Comparison of ENCODE assay signal across 16 cellular contexts in the genomic region with DNA sequence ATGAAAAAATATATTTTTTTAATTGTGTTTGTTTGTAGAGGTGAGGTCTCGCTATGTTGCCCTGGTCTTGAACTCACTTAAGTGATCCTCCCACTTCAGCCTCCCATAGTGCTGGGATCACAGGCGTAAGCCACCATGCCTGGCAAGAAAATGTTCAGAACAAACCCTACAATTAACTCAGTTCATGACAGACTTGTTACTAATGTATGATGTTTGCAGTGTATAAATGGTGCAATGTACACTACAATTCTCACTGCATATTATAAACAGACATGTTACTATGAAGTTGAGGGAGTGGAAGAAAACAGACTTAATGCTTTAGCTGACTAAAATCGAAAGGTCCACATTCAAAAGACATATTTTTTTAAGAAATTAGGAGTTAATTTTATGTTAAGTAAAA. TPM values are rescaled to one million over a fixed set of nuclear protein-coding genes. Genes with fewer than 3 reads are reported as not detected.
A peak's percentile ranks its signal among the peaks of the same experiment; 100 is the strongest.
DNase-seq lines count a peak whose midpoint lies in the region; ATAC-seq, FAIRE-seq and TF ChIP-seq lines count a peak whose summit lies in the region.
"Had no signal": no experiment of that assay in that cellular context is flagged by ENCODE, and none has a peak within 500 bp of the region (broad histone marks: within the 10 kb centered on the region; RNA-seq: fewer than 3 reads in every experiment).

No MANE protein-coding gene starts in this region.

- in situ Hi-C loops in GM12878 (cut with MboI), result no loop called here

- no peak for DNase-seq in activated T-cell treated with anti-CD3 and anti-CD28 coated beads, Interleukin-2, amount 50 U/mL, for 24 hours
- DNase-seq in activated T-cell treated with anti-CD3 and anti-CD28 coated beads, Interleukin-2, amount 50 U/mL, for 1 hour, result no peak
- DNase-seq in HTR-8/SVneo (ENCODE audit: insufficient read length, low spot score) (no peak), GM12878 (ENCODE audit: low read depth, low spot score) (no peak), pons (ENCODE audit: low spot score) (peak; percentile 24), HCEC 1CT (no peak), heart right ventricle (no peak)
- DNase-seq: CD4-positive, alpha-beta T cell; DMS153; GDM1; NCI-H1417 treated with DMSO at 0.1 percent for 48 hours; NCI-H187 treated with DMSO at 0.1 percent for 48 hours; NCI-H345; NCI-H524 treated with DMSO at 0.1 percent for 48 hours had no signal

- WGBS in GM12878 (ENCODE audit: insufficient coverage, insufficient replicate concordance, low lambda C conversion rate, missing lambda C conversion rate), result 96% methylated on average over 3 of the region's 3 CpGs
- 96 to 97% methylated on average over 3 of the region's 3 CpGs for WGBS in heart right ventricle, 2 donors

- H3K27ac ChIP-seq in GM12878 (ENCODE audit: control insufficient read depth, insufficient read depth) (no peak overlapping the region), heart right ventricle (no peak overlapping the region)

- H3K4me3 ChIP-seq in GM12878 (no peak overlapping the region), heart right ventricle (no peak overlapping the region)

- no peak for TF ChIP-seq RAD21 in GM12878 (IDR thresholded peaks at IDR 0.05; ENCODE audit: insufficient read depth, low read depth, low read length)

- peaks cover 12% of the 10 kb centered on the region for H3K4me1 ChIP-seq in GM12878 (ENCODE audit: control insufficient read depth, insufficient read depth, low read length)
- peaks cover 0 to 66% (median 41%) of the 10 kb centered on the region in 9 donors for H3K4me1 ChIP-seq in heart right ventricle

- no peaks in the 10 kb centered on the region; the same call in 2 of the 3 replicates for H3K9me3 ChIP-seq in GM12878 (replicated peaks; ENCODE audit: control insufficient read depth, insufficient read depth, low read length)
- no peaks in the 10 kb centered on the region for H3K9me3 ChIP-seq in heart right ventricle

- no peaks in the 10 kb centered on the region for H3K27me3 ChIP-seq in GM12878 (replicated peaks in 1 of 2; ENCODE audit: control insufficient read depth in 2 of 2, insufficient read depth in 2 of 2, low read length in 1 of 2)
- no peaks in the 10 kb centered on the region for H3K27me3 ChIP-seq in heart right ventricle

- intact Hi-C loops in GM12878 (cut with micrococcal nuclease; ENCODE audit: unreplicated experiment), result no loop called here
- intact Hi-C loops in heart right ventricle (cut with DNase I), result no loop called here

- TF ChIP-seq POLR2A in GM12878 (IDR thresholded peaks at IDR 0.05; ENCODE audit: low read depth, low read length), result no peak

- no peaks in the 10 kb centered on the region for H4K20me1 ChIP-seq in GM12878 (ENCODE audit: control insufficient read depth, insufficient read depth)

- no peak for TF ChIP-seq CTCF in GM12878 (IDR thresholded peaks at IDR 0.05 in 2 of 3, conservative IDR thresholded peaks at IDR 0.05 in 1 of 3; ENCODE audit: control insufficient read depth in 2 of 3, extremely low read depth in 1 of 3, insufficient read depth in 1 of 3, low read depth in 3 of 3, low read length in 3 of 3)
- no peak for TF ChIP-seq CTCF in heart right ventricle (IDR thresholded peaks at IDR 0.05)

- no TSS peak for BruUV-seq in GM12878 (replicated peaks; lab: Mats Ljungman, UMichigan)

- no peak overlapping the region for H2AFZ ChIP-seq in GM12878 (ENCODE audit: control insufficient read depth, low read depth, low read length)

- FAIRE-seq in HTR-8/SVneo (lab: Jason Lieb, UNC) (peak; percentile 62), GM12878 (lab: Jason Lieb, UNC) (no peak)
- FAIRE-seq: A204.1 had no signal

- H3K27me3 Mint-ChIP-seq in activated T-cell treated with anti-CD3 and anti-CD28 coated beads, Interleukin-2, amount 50 U/mL, for 24 hours, result no peaks in the 10 kb centered on the region
- H3K27me3 Mint-ChIP-seq: CD4-positive, alpha-beta T cell had no signal

- RAD21 ChIA-PET in GM12878 (lab: Charles Lee; ENCODE audit: unreplicated experiment), result interaction anchor here (0.8 to 1.8 kb wide), 3 partner anchors 24 to 34 kb away, joined by 3 to 7 read pairs (median 3); no protein-coding TSS in a partner anchor

- POLR2A ChIA-PET in GM12878 (lab: Charles Lee), result no interaction called here

- H3K4me2 ChIP-seq in GM12878 (ENCODE audit: control insufficient read depth, insufficient read depth), result no peak overlapping the region

- no peak overlapping the region for H3K4me3 Mint-ChIP-seq in activated T-cell treated with anti-CD3 and anti-CD28 coated beads, Interleukin-2, amount 50 U/mL, for 24 hours
- H3K4me3 Mint-ChIP-seq: CD4-positive, alpha-beta T cell had no signal

- peaks cover 12% of the 10 kb centered on the region for H3K36me3 Mint-ChIP-seq in activated T-cell treated with anti-CD3 and anti-CD28 coated beads, Interleukin-2, amount 50 U/mL, for 24 hours (ENCODE audit: low read depth)

- peaks cover 80% of the 10 kb centered on the region for H3K4me1 Mint-ChIP-seq in activated T-cell treated with anti-CD3 and anti-CD28 coated beads, Interleukin-2, amount 50 U/mL, for 24 hours (ENCODE audit: low read depth)

- H3K79me2 ChIP-seq in GM12878 (ENCODE audit: control insufficient read depth, insufficient read depth, low read length), result peaks cover 19% of the 10 kb centered on the region

- TF ChIP-seq EP300 in GM12878 (IDR thresholded peaks at IDR 0.05; ENCODE audit: borderline replicate concordance in 1 of 2, control insufficient read depth in 1 of 2, low read depth in 2 of 2, low read length in 2 of 2), result no peak

- ATAC-seq in GM12878, result no peak
- ATAC-seq in heart right ventricle, result no peak
- no peak for ATAC-seq in GM19035 (IDR thresholded peaks at IDR 0.05; ENCODE audit: unreplicated experiment)

- peak overlapping the region; percentile 29 for H3K27ac Mint-ChIP-seq in activated T-cell treated with anti-CD3 and anti-CD28 coated beads, Interleukin-2, amount 50 U/mL, for 24 hours

- H3K9me3 Mint-ChIP-seq in activated T-cell treated with anti-CD3 and anti-CD28 coated beads, Interleukin-2, amount 50 U/mL, for 24 hours, result no peaks in the 10 kb centered on the region
- H3K9me3 Mint-ChIP-seq: CD4-positive, alpha-beta T cell had no signal

- H3K36me3 ChIP-seq in GM12878 (ENCODE audit: control insufficient read depth in 2 of 2, insufficient read depth in 2 of 2, low read length in 1 of 2), result no peaks in the 10 kb centered on the region
- no peaks in the 10 kb centered on the region for H3K36me3 ChIP-seq in heart right ventricle

- CTCF ChIA-PET in GM12878 (lab: Yijun Ruan, JAX), result interaction anchor here (0.8 to 2.4 kb wide), 6 partner anchors 13 to 142 kb away, joined by 3 to 10 read pairs (median 4); no protein-coding TSS in a partner anchor

- SMC1A ChIA-PET in GM12878 (lab: Charles Lee; ENCODE audit: uncharacterized antibody, unreplicated experiment), result interaction anchor here (1.0 to 3.3 kb wide), 10 partner anchors 12 to 108 kb away, joined by 3 to 13 read pairs (median 6); no protein-coding TSS in a partner anchor

- no peak overlapping the region for H3K9ac ChIP-seq in GM12878 (ENCODE audit: control insufficient read depth, insufficient read depth, low read length)

TF ChIP-seq in GM12878, 131 proteins besides CTCF, POLR2A, EP300 and RAD21 (continues in another document):
- TF ChIP-seq, protein P1, sequence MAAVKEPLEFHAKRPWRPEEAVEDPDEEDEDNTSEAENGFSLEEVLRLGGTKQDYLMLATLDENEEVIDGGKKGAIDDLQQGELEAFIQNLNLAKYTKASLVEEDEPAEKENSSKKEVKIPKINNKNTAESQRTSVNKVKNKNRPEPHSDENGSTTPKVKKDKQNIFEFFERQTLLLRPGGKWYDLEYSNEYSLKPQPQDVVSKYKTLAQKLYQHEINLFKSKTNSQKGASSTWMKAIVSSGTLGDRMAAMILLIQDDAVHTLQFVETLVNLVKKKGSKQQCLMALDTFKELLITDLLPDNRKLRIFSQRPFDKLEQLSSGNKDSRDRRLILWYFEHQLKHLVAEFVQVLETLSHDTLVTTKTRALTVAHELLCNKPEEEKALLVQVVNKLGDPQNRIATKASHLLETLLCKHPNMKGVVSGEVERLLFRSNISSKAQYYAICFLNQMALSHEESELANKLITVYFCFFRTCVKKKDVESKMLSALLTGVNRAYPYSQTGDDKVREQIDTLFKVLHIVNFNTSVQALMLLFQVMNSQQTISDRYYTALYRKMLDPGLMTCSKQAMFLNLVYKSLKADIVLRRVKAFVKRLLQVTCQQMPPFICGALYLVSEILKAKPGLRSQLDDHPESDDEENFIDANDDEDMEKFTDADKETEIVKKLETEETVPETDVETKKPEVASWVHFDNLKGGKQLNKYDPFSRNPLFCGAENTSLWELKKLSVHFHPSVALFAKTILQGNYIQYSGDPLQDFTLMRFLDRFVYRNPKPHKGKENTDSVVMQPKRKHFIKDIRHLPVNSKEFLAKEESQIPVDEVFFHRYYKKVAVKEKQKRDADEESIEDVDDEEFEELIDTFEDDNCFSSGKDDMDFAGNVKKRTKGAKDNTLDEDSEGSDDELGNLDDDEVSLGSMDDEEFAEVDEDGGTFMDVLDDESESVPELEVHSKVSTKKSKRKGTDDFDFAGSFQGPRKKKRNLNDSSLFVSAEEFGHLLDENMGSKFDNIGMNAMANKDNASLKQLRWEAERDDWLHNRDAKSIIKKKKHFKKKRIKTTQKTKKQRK (IDR thresholded peaks at IDR 0.05; ENCODE audit: low read depth, low read length), result no peak
- TF ChIP-seq NFIC (IDR thresholded peaks at IDR 0.05; ENCODE audit: low read depth, low read length), result 0 out of 2 replicates have a peak, but pooled peaks have one; percentile 3

RNA-seq across cellular contexts. Expression of a gene that starts 59.0 kb away (rescaled TPM):
- total RNA-seq in GM12878 (2013; cell fraction: nucleolus; rRNA removed), result 171 and 172 TPM in 2 replicates
- total RNA-seq in GM12878 (2014; rRNA removed), result 13.2 and 15.6 TPM in 2 replicates
- 10.7 and 12.1 TPM in 2 replicates for total RNA-seq in GM12878 (2014; rRNA removed; fragmentation: Illumina TruSeq; extraction: Trizol)
- total RNA-seq in GM12878 (2021), result 24.5 and 31.9 TPM in 2 replicates
- 10.1 TPM for polyA plus RNA-seq in GM12878 (2011; ENCODE audit: low read depth)
- polyA plus RNA-seq in GM12878 (2011; rRNA removed), result 10.4 and 11.4 TPM in 2 replicates
- polyA plus RNA-seq in GM12878 (2011; cell fraction: cytosol; rRNA removed), result 12.4 and 14.7 TPM in 2 replicates
- polyA plus RNA-seq in GM12878 (2011; cell fraction: nucleus; rRNA removed), result 43.4 and 58.1 TPM in 2 replicates
- polyA plus RNA-seq in GM12878 (2012), result 12.7 and 13.7 TPM in 2 replicates
- polyA plus RNA-seq in GM12878 (2014; fragmentation: Illumina TruSeq; extraction: Trizol), result 14.5 and 16.9 TPM in 2 replicates
- 1 to 10 TPM; 2.5 to 2.6 TPM for polyA plus RNA-seq in GM12878 (2014; fragmentation: Nextera tagmentation; extraction: Ambion mirVana)
- 14.8 and 15.4 TPM in 2 replicates for polyA plus RNA-seq in GM12878 (2014; rRNA removed)
- polyA plus RNA-seq in GM12878 (2016; fragmentation: Nextera tagmentation; extraction: Ambion mirVana), result 10 to 100 TPM in 1 of 2 experiments, 1 to 10 TPM in 1; 2.5 to 10.8 TPM
- polyA minus RNA-seq in GM12878 (2011; rRNA and poly(A)+ RNA removed), result 34.7 and 37.3 TPM in 2 replicates
- 14.4 and 16.5 TPM in 2 replicates for polyA minus RNA-seq in GM12878 (2011; cell fraction: cytosol; rRNA and poly(A)+ RNA removed)
- polyA minus RNA-seq in GM12878 (2011; cell fraction: nucleus; rRNA and poly(A)+ RNA removed), result 44.2 and 64.9 TPM in 2 replicates
- 10 to 100 TPM; 27.8 to 47.3 (median 39.3) TPM for total RNA-seq in heart right ventricle
- polyA plus RNA-seq in heart right ventricle, result 10 to 100 TPM in 1 of 2 donors, 1 to 10 TPM in 1; 9.9 to 15.1 TPM
